16 cellular contexts compared by ENCODE assay signal in genomic region chr10:91536101-91536500, GRCh38.
DNase-seq lines count a peak whose midpoint lies in the region; ATAC-seq, FAIRE-seq and TF ChIP-seq lines count a peak whose summit lies in the region.
"Had no signal": no experiment of that assay in that cellular context is flagged by ENCODE, and none has a peak within 500 bp of the region (broad histone marks: within the 10 kb centered on the region; RNA-seq: fewer than 3 reads in every experiment).

No MANE protein-coding gene starts in this region.

- H3K9me3 Mint-ChIP-seq in activated T-cell treated with anti-CD3 and anti-CD28 coated beads, Interleukin-2, amount 50 U/mL, for 72 hours, result peaks cover 0 to 3% of the 10 kb centered on the region in 2 donors

- intact Hi-C loops in HepG2 (cut with micrococcal nuclease; ENCODE audit: unreplicated experiment), result no loop called here

- no peak for TF ChIP-seq POLR2A in HepG2 (IDR thresholded peaks at IDR 0.05; ENCODE audit: insufficient read depth in 1 of 2, low read depth in 2 of 2, low read length in 2 of 2)

- H2AFZ ChIP-seq in HepG2 (ENCODE audit: low read length), result no peak overlapping the region

- TF ChIP-seq EP300 in HepG2 (IDR thresholded peaks at IDR 0.05; ENCODE audit: low read depth in 2 of 2, low read length in 2 of 2) (no peak), HepG2 (CRISPR knock-in tag; IDR thresholded peaks at IDR 0.05; ENCODE audit: borderline replicate concordance) (no peak)

- H3K4me3 ChIP-seq in liver (ENCODE audit: low read depth in 1 of 3, low read length in 3 of 3) (no peak overlapping the region), HepG2 (replicated peaks in 1 of 3; ENCODE audit: insufficient read depth in 1 of 3, low read depth in 2 of 3, low read length in 3 of 3) (no peak overlapping the region), fibroblast of mammary gland (ENCODE audit: control insufficient read depth, low read depth, low read length) (no peak overlapping the region), lung (no peak overlapping the region)
- H3K4me3 ChIP-seq: coronary artery, Peyer's patch, thoracic aorta had no signal

- no peak for TF ChIP-seq CTCF in liver (IDR thresholded peaks at IDR 0.05; ENCODE audit: low read depth, low read length, missing input control)
- no peak for TF ChIP-seq CTCF in HepG2 (CRISPR knock-in tag; IDR thresholded peaks at IDR 0.05)
- TF ChIP-seq CTCF in fibroblast of mammary gland (conservative IDR thresholded peaks at IDR 0.05; ENCODE audit: control insufficient read depth, insufficient read depth, low read depth, low read length), result no peak
- TF ChIP-seq CTCF in lung (IDR thresholded peaks at IDR 0.05; ENCODE audit: control extremely low read depth, extremely low read depth), result no peak

- in situ Hi-C loops in HepG2 (cut with HindIII; ENCODE audit: extremely low pct_ligation_motif_present, low pct_unique_long_range_greater_than_20kb), result no loop called here

- H3K4me2 ChIP-seq in HepG2 (ENCODE audit: low read depth, low read length), result no peak overlapping the region

- ATAC-seq in HepG2 (no peak), lung (ENCODE audit: insufficient read depth, low FRiP score) (no peak)
- no peak for ATAC-seq in activated T-cell treated with anti-CD3 and anti-CD28 coated beads, Interleukin-2, amount 50 U/mL, for 72 hours (replicated peaks in 1 of 2)
- ATAC-seq: natural killer cell had no signal

- H3K9me3 ChIP-seq in liver (ENCODE audit: control insufficient read depth in 4 of 4, low read length in 3 of 4) (no peaks in the 10 kb centered on the region), HepG2 (ENCODE audit: low read length) (no peaks in the 10 kb centered on the region), lung (ENCODE audit: control insufficient read depth in 2 of 2, insufficient read depth in 1 of 2, low read length in 1 of 2) (peaks cover 0 to 2% of the 10 kb centered on the region in 2 donors)
- H3K9me3 ChIP-seq: Peyer's patch, thoracic aorta had no signal

- no peak overlapping the region for H3K27ac Mint-ChIP-seq in activated T-cell treated with anti-CD3 and anti-CD28 coated beads, Interleukin-2, amount 50 U/mL, for 72 hours
- H3K27ac Mint-ChIP-seq: natural killer cell had no signal

- TF ChIP-seq RAD21 in liver (IDR thresholded peaks at IDR 0.05) (no peak), HepG2 (CRISPR knock-in tag; IDR thresholded peaks at IDR 0.05) (no peak)

- H3K9ac ChIP-seq in liver (ENCODE audit: low read depth in 1 of 2, low read length in 2 of 2), result no peak overlapping the region
- H3K9ac ChIP-seq in HepG2 (ENCODE audit: insufficient read depth, low read depth, low read length), result no peak overlapping the region

- no peak overlapping the region for H3K4me3 Mint-ChIP-seq in activated T-cell treated with anti-CD3 and anti-CD28 coated beads, Interleukin-2, amount 50 U/mL, for 72 hours
- H3K4me3 Mint-ChIP-seq: natural killer cell had no signal

- H3K27ac ChIP-seq in liver (ENCODE audit: low read depth in 1 of 2, low read length in 2 of 2) (peak overlapping the region in 1 of 2 donors; percentile 83), HepG2 (ENCODE audit: extremely low read length, insufficient read depth, low read length) (no peak overlapping the region), lung (ENCODE audit: low read depth in 1 of 2, low read length in 1 of 2) (no peak overlapping the region)
- H3K27ac ChIP-seq: coronary artery, Peyer's patch, thoracic aorta, WERI-Rb-1 had no signal

- H3K36me3 Mint-ChIP-seq in activated T-cell treated with anti-CD3 and anti-CD28 coated beads, Interleukin-2, amount 50 U/mL, for 72 hours (ENCODE audit: insufficient read depth in 2 of 2), result no peaks in the 10 kb centered on the region
- H3K36me3 Mint-ChIP-seq: natural killer cell had no signal

- H4K20me1 ChIP-seq in HepG2 (ENCODE audit: insufficient read depth, low read length), result no peaks in the 10 kb centered on the region

- DNase-seq in HepG2 (ENCODE audit: low spot score) (no peak), fibroblast of mammary gland (ENCODE audit: low read depth) (peak; percentile 75), lung (ENCODE audit: low spot score) (peak; percentile 42), NCI-H82 treated with DMSO at 0.1 percent for 48 hours (lab: John Stamatoyannopoulos, UW; ENCODE audit: unreplicated experiment) (no peak), SIG-M5 (lab: John Stamatoyannopoulos, UW) (no peak), T1000 (lab: John Stamatoyannopoulos, UW) (no peak)
- no peak for DNase-seq in activated T-cell treated with anti-CD3 and anti-CD28 coated beads, Interleukin-2, amount 50 U/mL, for 72 hours
- DNase-seq: activated effector memory CD4-positive, alpha-beta T cell treated with anti-CD3 and anti-CD28 coated beads, Interleukin-2, amount 50 U/mL, for 16 hours; hypothalamus; natural killer cell; Peyer's patch; stimulated activated CD4-positive, alpha-beta T cell treated with anti-CD3 and anti-CD28 coated beads, Interleukin-1b, Interleukin-23, amount 100 ng/mL, for 48 hours; WERI-Rb-1 had no signal

- POLR2A ChIA-PET in HepG2 (lab: Yijun Ruan, JAX), result no interaction called here

- CTCF ChIA-PET in HepG2 (lab: Yijun Ruan, JAX; ENCODE audit: low intra/inter-chr PET ratio, low total read pairs), result no interaction called here

- no peaks in the 10 kb centered on the region for H3K79me2 ChIP-seq in HepG2 (ENCODE audit: insufficient read depth, low read length)

- H3K27me3 Mint-ChIP-seq in activated T-cell treated with anti-CD3 and anti-CD28 coated beads, Interleukin-2, amount 50 U/mL, for 72 hours (ENCODE audit: low read depth), result no peaks in the 10 kb centered on the region

- H3K36me3 ChIP-seq in liver (ENCODE audit: control insufficient read depth in 4 of 4, insufficient read depth in 3 of 4, low read depth in 1 of 4, low read length in 3 of 4), result no peaks in the 10 kb centered on the region
- H3K36me3 ChIP-seq in HepG2 (replicated peaks in 1 of 2; ENCODE audit: control insufficient read depth in 1 of 2, insufficient read depth in 2 of 2, low read length in 2 of 2), result no peaks in the 10 kb centered on the region
- no peaks in the 10 kb centered on the region for H3K36me3 ChIP-seq in lung (ENCODE audit: control insufficient read depth in 2 of 2, insufficient read depth in 2 of 2, low read length in 2 of 2)
- H3K36me3 ChIP-seq: Peyer's patch, thoracic aorta, WERI-Rb-1 had no signal

- WGBS in liver, result 31% methylated on average over 3 of the region's 3 CpGs
- 29% methylated on average over 3 of the region's 3 CpGs for WGBS in HepG2 (ENCODE audit: low lambda C conversion rate)
- WGBS in lung, 2 donors, result 73 to 84% methylated on average over 3 of the region's 3 CpGs

- no TSS peak for BruUV-seq in HepG2 (replicated peaks; lab: Mats Ljungman, UMichigan)

- H3K27me3 ChIP-seq in liver (ENCODE audit: control insufficient read depth in 4 of 4, insufficient read depth in 4 of 4, low read length in 3 of 4) (no peaks in the 10 kb centered on the region), HepG2 (ENCODE audit: control insufficient read depth in 1 of 2, insufficient read depth in 2 of 2, low read length in 2 of 2) (no peaks in the 10 kb centered on the region), lung (ENCODE audit: control insufficient read depth, insufficient read depth) (no peaks in the 10 kb centered on the region)
- H3K27me3 ChIP-seq: Peyer's patch had no signal

- H3K4me1 Mint-ChIP-seq in activated T-cell treated with anti-CD3 and anti-CD28 coated beads, Interleukin-2, amount 50 U/mL, for 72 hours (ENCODE audit: low read depth), result no peaks in the 10 kb centered on the region
- H3K4me1 Mint-ChIP-seq: natural killer cell had no signal

- FAIRE-seq in HepG2 (lab: Jason Lieb, UNC), result no peak

- H3K4me1 ChIP-seq in liver (ENCODE audit: control insufficient read depth in 4 of 4, insufficient read depth in 4 of 4, low read length in 3 of 4) (peaks cover 3 to 23% (median 19%) of the 10 kb centered on the region in 4 donors), HepG2 (ENCODE audit: insufficient read depth, low read length) (peaks cover 8% of the 10 kb centered on the region; the same call in 1 of the 2 replicates), lung (ENCODE audit: control insufficient read depth in 2 of 2, insufficient read depth in 2 of 2, low read length in 2 of 2) (peaks cover 0 to 1% of the 10 kb centered on the region in 2 donors)
- H3K4me1 ChIP-seq: Peyer's patch had no signal

TF ChIP-seq in liver, 16 proteins besides CTCF, POLR2A, EP300 and RAD21:
- TF ChIP-seq SP1 (IDR thresholded peaks at IDR 0.05), result no peak
- TF ChIP-seq FOXA1 (IDR thresholded peaks at IDR 0.05), result no peak
- TF ChIP-seq NR2F2 (IDR thresholded peaks at IDR 0.05), result peak; percentile 11
TF ChIP-seq in liver: peak in this region for 1.

TF ChIP-seq in HepG2, 621 proteins besides CTCF, POLR2A, EP300 and RAD21:
- TF ChIP-seq LBX2 (CRISPR knock-in tag; IDR thresholded peaks at IDR 0.05; ENCODE audit: borderline replicate concordance), result no peak

Comparison
In these comparisons a context has a peak if more than half of its experiments do, and no peak if none do; other contexts are left out.
1. DNase-seq: peak in fibroblast of mammary gland (single experiment) and lung (single experiment); none in HepG2 (single experiment), activated T-cell treated with anti-CD3 and anti-CD28 coated beads, Interleukin-2, amount 50 U/mL, for 72 hours (0 of 2), NCI-H82 treated with DMSO at 0.1 percent for 48 hours (single experiment), SIG-M5 (single experiment) and T1000 (single experiment).